In the genomic region with DNA sequence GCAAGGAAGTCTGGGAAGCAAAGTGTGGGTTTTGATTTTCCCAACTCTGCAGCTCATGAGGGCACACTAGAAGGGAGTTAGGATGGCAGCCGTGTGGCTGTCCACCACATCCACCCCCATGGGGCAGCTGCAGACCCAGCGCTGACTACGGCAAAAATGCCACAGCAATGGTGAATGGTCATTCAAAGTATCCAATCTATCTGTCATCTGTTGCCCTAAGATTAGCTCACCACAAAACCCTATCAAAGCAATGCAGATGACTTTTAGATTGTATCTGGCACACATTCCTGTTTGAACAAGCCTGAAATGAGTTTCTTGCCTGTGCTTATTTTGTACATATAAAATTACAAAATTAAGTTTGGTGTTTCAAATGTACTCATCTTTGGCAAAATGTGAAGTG, we compare ENCODE assay signal across 1 cellular context.
A peak's percentile ranks its signal among the peaks of the same experiment; 100 is the strongest.
TF ChIP-seq lines count a peak whose summit lies in the region.

No MANE protein-coding gene starts in this region.

TF ChIP-seq in K562, 482 proteins besides CTCF, POLR2A, EP300 and RAD21 (continues in another document):
- TF ChIP-seq FOXJ2 (tag; IDR thresholded peaks at IDR 0.05) (peak; percentile 81), ZNF24 (IDR thresholded peaks at IDR 0.05) (peak; percentile 90), SOX6 (IDR thresholded peaks at IDR 0.05) (peak; percentile 79; the same call in 1 of the 2 replicates), CTBP1 (IDR thresholded peaks at IDR 0.05; ENCODE audit: borderline replicate concordance) (peak; percentile 55; the same call in 1 of the 2 replicates), DDX20 (tag; IDR thresholded peaks at IDR 0.05; ENCODE audit: low read depth) (no peak), ARID1B (IDR thresholded peaks at IDR 0.05) (peak; percentile 93), ZNF589 (CRISPR knock-in tag; IDR thresholded peaks at IDR 0.05; ENCODE audit: low read depth) (no peak), HEY1 (CRISPR knock-in tag; IDR thresholded peaks at IDR 0.05; ENCODE audit: borderline replicate concordance) (peak; percentile 83; the same call in 1 of the 2 replicates), LEF1 (IDR thresholded peaks at IDR 0.05) (no peak; the same call in 1 of the 2 replicates), TCF3 (CRISPR knock-in tag; IDR thresholded peaks at IDR 0.05) (peak; percentile 88), DPF2 (IDR thresholded peaks at IDR 0.05) (peak; percentile 81), ZC3H8 (IDR thresholded peaks at IDR 0.05) (no peak), ZNF12 (CRISPR knock-in tag; IDR thresholded peaks at IDR 0.05) (no peak), FOXA3 (CRISPR knock-in tag; conservative IDR thresholded peaks at IDR 0.05 in 1 of 2, IDR thresholded peaks at IDR 0.05 in 1 of 2) (peak in 1 of 2 experiments; percentile 52; a peak in 2 of 4 replicates), KHSRP (IDR thresholded peaks at IDR 0.05) (peak; percentile 66; the same call in 1 of the 2 replicates), ILK (tag; IDR thresholded peaks at IDR 0.05; ENCODE audit: borderline replicate concordance, low read depth) (no peak), GTF2F1 (IDR thresholded peaks at IDR 0.05; ENCODE audit: low read depth, low read length) (no peak), MTA2 (IDR thresholded peaks at IDR 0.05; ENCODE audit: low read depth) (peak; percentile 90), POLR2B (IDR thresholded peaks at IDR 0.05; ENCODE audit: low read depth, partially characterized antibody) (no peak), TEAD1 (CRISPR knock-in tag; IDR thresholded peaks at IDR 0.05) (peak; percentile 32 to 94; a peak in 2 of 4 replicates), NCOR1 (IDR thresholded peaks at IDR 0.05) (peak; percentile 71), MEIS2 (IDR thresholded peaks at IDR 0.05; ENCODE audit: partially characterized antibody) (peak; percentile 90), ASH1L (IDR thresholded peaks at IDR 0.05; ENCODE audit: borderline replicate concordance, low read depth, partially characterized antibody) (no peak), ZBTB8A (IDR thresholded peaks at IDR 0.05; ENCODE audit: partially characterized antibody) (no peak), U2AF1 (optimal IDR thresholded peaks at IDR 0.05; ENCODE audit: low read depth, low read length) (no peak), BCLAF1 (IDR thresholded peaks at IDR 0.05; ENCODE audit: borderline replicate concordance in 1 of 2, control insufficient read depth in 1 of 2, low read depth in 2 of 2, low read length in 1 of 2) (no peak), CBFA2T3 (IDR thresholded peaks at IDR 0.05) (peak; percentile 83), PHF8 (IDR thresholded peaks at IDR 0.05; ENCODE audit: borderline replicate concordance, low read length) (no peak), HIVEP1 (CRISPR knock-in tag; IDR thresholded peaks at IDR 0.05) (no peak), THAP7 (CRISPR knock-in tag; IDR thresholded peaks at IDR 0.05) (no peak), RCOR1 (IDR thresholded peaks at IDR 0.05; ENCODE audit: borderline replicate concordance in 1 of 2, low read depth in 2 of 2, low read length in 2 of 2) (peak in 1 of 2 experiments; percentile 85; a peak in 2 of 4 replicates)
- TF ChIP-seq, protein P1, sequence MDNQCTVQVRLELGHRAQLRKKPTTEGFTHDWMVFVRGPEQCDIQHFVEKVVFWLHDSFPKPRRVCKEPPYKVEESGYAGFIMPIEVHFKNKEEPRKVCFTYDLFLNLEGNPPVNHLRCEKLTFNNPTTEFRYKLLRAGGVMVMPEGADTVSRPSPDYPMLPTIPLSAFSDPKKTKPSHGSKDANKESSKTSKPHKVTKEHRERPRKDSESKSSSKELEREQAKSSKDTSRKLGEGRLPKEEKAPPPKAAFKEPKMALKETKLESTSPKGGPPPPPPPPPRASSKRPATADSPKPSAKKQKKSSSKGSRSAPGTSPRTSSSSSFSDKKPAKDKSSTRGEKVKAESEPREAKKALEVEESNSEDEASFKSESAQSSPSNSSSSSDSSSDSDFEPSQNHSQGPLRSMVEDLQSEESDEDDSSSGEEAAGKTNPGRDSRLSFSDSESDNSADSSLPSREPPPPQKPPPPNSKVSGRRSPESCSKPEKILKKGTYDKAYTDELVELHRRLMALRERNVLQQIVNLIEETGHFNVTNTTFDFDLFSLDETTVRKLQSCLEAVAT (IDR thresholded peaks at IDR 0.05) = peak in 1 of 2 experiments; percentile 92; a peak in 2 of 4 replicates
- TF ChIP-seq, protein P2, sequence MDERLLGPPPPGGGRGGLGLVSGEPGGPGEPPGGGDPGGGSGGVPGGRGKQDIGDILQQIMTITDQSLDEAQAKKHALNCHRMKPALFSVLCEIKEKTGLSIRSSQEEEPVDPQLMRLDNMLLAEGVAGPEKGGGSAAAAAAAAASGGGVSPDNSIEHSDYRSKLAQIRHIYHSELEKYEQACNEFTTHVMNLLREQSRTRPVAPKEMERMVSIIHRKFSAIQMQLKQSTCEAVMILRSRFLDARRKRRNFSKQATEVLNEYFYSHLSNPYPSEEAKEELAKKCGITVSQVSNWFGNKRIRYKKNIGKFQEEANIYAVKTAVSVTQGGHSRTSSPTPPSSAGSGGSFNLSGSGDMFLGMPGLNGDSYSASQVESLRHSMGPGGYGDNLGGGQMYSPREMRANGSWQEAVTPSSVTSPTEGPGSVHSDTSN (CRISPR knock-in tag; IDR thresholded peaks at IDR 0.05; ENCODE audit: low read depth) = no peak
- TF ChIP-seq, protein P2 (tag; conservative IDR thresholded peaks at IDR 0.05; ENCODE audit: low read depth) = peak; percentile 66
- TF ChIP-seq, protein P3, sequence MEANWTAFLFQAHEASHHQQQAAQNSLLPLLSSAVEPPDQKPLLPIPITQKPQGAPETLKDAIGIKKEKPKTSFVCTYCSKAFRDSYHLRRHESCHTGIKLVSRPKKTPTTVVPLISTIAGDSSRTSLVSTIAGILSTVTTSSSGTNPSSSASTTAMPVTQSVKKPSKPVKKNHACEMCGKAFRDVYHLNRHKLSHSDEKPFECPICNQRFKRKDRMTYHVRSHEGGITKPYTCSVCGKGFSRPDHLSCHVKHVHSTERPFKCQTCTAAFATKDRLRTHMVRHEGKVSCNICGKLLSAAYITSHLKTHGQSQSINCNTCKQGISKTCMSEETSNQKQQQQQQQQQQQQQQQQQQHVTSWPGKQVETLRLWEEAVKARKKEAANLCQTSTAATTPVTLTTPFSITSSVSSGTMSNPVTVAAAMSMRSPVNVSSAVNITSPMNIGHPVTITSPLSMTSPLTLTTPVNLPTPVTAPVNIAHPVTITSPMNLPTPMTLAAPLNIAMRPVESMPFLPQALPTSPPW (CRISPR knock-in tag; IDR thresholded peaks at IDR 0.05) = peak; percentile 20; the same call in 1 of the 2 replicates
- TF ChIP-seq, protein P4, sequence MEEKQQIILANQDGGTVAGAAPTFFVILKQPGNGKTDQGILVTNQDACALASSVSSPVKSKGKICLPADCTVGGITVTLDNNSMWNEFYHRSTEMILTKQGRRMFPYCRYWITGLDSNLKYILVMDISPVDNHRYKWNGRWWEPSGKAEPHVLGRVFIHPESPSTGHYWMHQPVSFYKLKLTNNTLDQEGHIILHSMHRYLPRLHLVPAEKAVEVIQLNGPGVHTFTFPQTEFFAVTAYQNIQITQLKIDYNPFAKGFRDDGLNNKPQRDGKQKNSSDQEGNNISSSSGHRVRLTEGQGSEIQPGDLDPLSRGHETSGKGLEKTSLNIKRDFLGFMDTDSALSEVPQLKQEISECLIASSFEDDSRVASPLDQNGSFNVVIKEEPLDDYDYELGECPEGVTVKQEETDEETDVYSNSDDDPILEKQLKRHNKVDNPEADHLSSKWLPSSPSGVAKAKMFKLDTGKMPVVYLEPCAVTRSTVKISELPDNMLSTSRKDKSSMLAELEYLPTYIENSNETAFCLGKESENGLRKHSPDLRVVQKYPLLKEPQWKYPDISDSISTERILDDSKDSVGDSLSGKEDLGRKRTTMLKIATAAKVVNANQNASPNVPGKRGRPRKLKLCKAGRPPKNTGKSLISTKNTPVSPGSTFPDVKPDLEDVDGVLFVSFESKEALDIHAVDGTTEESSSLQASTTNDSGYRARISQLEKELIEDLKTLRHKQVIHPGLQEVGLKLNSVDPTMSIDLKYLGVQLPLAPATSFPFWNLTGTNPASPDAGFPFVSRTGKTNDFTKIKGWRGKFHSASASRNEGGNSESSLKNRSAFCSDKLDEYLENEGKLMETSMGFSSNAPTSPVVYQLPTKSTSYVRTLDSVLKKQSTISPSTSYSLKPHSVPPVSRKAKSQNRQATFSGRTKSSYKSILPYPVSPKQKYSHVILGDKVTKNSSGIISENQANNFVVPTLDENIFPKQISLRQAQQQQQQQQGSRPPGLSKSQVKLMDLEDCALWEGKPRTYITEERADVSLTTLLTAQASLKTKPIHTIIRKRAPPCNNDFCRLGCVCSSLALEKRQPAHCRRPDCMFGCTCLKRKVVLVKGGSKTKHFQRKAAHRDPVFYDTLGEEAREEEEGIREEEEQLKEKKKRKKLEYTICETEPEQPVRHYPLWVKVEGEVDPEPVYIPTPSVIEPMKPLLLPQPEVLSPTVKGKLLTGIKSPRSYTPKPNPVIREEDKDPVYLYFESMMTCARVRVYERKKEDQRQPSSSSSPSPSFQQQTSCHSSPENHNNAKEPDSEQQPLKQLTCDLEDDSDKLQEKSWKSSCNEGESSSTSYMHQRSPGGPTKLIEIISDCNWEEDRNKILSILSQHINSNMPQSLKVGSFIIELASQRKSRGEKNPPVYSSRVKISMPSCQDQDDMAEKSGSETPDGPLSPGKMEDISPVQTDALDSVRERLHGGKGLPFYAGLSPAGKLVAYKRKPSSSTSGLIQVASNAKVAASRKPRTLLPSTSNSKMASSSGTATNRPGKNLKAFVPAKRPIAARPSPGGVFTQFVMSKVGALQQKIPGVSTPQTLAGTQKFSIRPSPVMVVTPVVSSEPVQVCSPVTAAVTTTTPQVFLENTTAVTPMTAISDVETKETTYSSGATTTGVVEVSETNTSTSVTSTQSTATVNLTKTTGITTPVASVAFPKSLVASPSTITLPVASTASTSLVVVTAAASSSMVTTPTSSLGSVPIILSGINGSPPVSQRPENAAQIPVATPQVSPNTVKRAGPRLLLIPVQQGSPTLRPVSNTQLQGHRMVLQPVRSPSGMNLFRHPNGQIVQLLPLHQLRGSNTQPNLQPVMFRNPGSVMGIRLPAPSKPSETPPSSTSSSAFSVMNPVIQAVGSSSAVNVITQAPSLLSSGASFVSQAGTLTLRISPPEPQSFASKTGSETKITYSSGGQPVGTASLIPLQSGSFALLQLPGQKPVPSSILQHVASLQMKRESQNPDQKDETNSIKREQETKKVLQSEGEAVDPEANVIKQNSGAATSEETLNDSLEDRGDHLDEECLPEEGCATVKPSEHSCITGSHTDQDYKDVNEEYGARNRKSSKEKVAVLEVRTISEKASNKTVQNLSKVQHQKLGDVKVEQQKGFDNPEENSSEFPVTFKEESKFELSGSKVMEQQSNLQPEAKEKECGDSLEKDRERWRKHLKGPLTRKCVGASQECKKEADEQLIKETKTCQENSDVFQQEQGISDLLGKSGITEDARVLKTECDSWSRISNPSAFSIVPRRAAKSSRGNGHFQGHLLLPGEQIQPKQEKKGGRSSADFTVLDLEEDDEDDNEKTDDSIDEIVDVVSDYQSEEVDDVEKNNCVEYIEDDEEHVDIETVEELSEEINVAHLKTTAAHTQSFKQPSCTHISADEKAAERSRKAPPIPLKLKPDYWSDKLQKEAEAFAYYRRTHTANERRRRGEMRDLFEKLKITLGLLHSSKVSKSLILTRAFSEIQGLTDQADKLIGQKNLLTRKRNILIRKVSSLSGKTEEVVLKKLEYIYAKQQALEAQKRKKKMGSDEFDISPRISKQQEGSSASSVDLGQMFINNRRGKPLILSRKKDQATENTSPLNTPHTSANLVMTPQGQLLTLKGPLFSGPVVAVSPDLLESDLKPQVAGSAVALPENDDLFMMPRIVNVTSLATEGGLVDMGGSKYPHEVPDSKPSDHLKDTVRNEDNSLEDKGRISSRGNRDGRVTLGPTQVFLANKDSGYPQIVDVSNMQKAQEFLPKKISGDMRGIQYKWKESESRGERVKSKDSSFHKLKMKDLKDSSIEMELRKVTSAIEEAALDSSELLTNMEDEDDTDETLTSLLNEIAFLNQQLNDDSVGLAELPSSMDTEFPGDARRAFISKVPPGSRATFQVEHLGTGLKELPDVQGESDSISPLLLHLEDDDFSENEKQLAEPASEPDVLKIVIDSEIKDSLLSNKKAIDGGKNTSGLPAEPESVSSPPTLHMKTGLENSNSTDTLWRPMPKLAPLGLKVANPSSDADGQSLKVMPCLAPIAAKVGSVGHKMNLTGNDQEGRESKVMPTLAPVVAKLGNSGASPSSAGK (IDR thresholded peaks at IDR 0.05) = no peak
- TF ChIP-seq, protein P5, sequence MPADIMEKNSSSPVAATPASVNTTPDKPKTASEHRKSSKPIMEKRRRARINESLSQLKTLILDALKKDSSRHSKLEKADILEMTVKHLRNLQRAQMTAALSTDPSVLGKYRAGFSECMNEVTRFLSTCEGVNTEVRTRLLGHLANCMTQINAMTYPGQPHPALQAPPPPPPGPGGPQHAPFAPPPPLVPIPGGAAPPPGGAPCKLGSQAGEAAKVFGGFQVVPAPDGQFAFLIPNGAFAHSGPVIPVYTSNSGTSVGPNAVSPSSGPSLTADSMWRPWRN (IDR thresholded peaks at IDR 0.05; ENCODE audit: low read depth) = peak; percentile 85
